In the genomic region with DNA sequence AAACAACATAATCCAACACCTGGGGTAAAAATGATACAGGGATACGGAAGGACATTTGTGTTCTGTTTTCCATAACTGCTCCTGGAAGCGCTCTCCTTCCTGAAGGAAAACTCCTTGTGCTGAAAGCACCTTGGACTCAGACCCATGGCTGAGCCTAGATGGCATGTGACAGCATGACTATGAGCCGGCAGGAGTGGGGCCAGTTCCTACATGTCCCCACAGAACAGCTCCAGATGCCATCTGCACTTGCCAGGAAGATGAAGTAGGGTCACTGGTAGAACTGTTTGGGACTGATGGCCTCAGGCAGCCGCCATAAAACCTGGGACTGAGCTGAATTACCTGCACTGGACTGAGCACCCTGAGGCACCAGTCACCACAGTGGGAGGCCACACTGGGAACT, we compare ENCODE assay signal across 28 cellular contexts.
"Had no signal": no experiment of that assay in that cellular context is flagged by ENCODE, and none has a peak within 500 bp of the region (broad histone marks: within the 10 kb centered on the region; RNA-seq: fewer than 3 reads in every experiment).

No MANE protein-coding gene starts in this region.

- H3K9me3 ChIP-seq: left lung, lower lobe of right lung, neutrophil, pancreas, right atrium auricular region, stomach, thyroid gland, upper lobe of left lung, vagina had no signal

- H3K4me3 Mint-ChIP-seq: activated naive CD8-positive, alpha-beta T cell; activated T-cell treated with anti-CD3 and anti-CD28 coated beads, Interleukin-2, amount 50 U/mL, for 72 hours; brain; nephron; stimulated activated naive B cell treated with anti-CD40 and anti-IgM and Interleukin-4, amounts not matched to agents 10 μg/mL and 1 μg/mL and 100 μg/mL, for 72 hours; T-helper 2 cell treated with Interferon-gamma antibody and Interleukin-4, amounts not matched to agents 5 μg/mL and 100 μg/mL, for 36 hours had no signal

- H3K4me3 ChIP-seq: coronary artery, dorsolateral prefrontal cortex, left lung, lower lobe of right lung, pancreas, right atrium auricular region, smooth muscle cell, stomach, thyroid gland, upper lobe of left lung, vagina had no signal

- DNase-seq: activated CD4-positive, alpha-beta T cell treated with anti-CD3 and anti-CD28 coated beads for 4 hours; activated CD4-positive, alpha-beta T cell treated with anti-CD3 and anti-CD28 coated beads, Interleukin-2, amount 50 U/mL, for 4 hours; activated naive CD4-positive, alpha-beta T cell treated with Interleukin-2 at 50 U/mL for 16 hours; activated T-cell treated with anti-CD3 and anti-CD28 coated beads for 4 hours; activated T-cell treated with anti-CD3 and anti-CD28 coated beads, Interleukin-2, amount 50 U/mL, for 72 hours; effector memory CD4-positive, alpha-beta T cell; erythroblast; foreskin fibroblast; left lung; lower lobe of right lung; mesendoderm; pancreas; stimulated activated CD4-positive, alpha-beta T cell treated with anti-CD3 and anti-CD28 coated beads, Interleukin-2, amount 100 ng/mL, for 24 hours; stimulated activated naive B cell treated with anti-CD40 and anti-IgM and Interleukin-4, amounts not matched to agents 10 μg/mL and 1 μg/mL and 100 μg/mL, for 72 hours; stomach; T-helper 1 cell; thyroid gland; upper lobe of left lung had no signal

- H3K36me3 ChIP-seq: left lung, lower lobe of right lung, neutrophil, pancreas, right atrium auricular region, stomach, thyroid gland, upper lobe of left lung, vagina had no signal

- H3K27ac Mint-ChIP-seq: activated naive CD8-positive, alpha-beta T cell; activated T-cell treated with anti-CD3 and anti-CD28 coated beads, Interleukin-2, amount 50 U/mL, for 72 hours; nephron; stimulated activated naive B cell treated with anti-CD40 and anti-IgM and Interleukin-4, amounts not matched to agents 10 μg/mL and 1 μg/mL and 100 μg/mL, for 72 hours; T-helper 2 cell treated with Interferon-gamma antibody and Interleukin-4, amounts not matched to agents 5 μg/mL and 100 μg/mL, for 36 hours had no signal

- H3K27me3 Mint-ChIP-seq: activated naive CD8-positive, alpha-beta T cell; stimulated activated naive B cell treated with anti-CD40 and anti-IgM and Interleukin-4, amounts not matched to agents 10 μg/mL and 1 μg/mL and 100 μg/mL, for 72 hours had no signal

- H3K9me3 Mint-ChIP-seq: activated T-cell treated with anti-CD3 and anti-CD28 coated beads, Interleukin-2, amount 50 U/mL, for 72 hours; brain; stimulated activated naive B cell treated with anti-CD40 and anti-IgM and Interleukin-4, amounts not matched to agents 10 μg/mL and 1 μg/mL and 100 μg/mL, for 72 hours; T-helper 2 cell treated with Interferon-gamma antibody and Interleukin-4, amounts not matched to agents 5 μg/mL and 100 μg/mL, for 36 hours had no signal

- H3K36me3 Mint-ChIP-seq: activated naive CD8-positive, alpha-beta T cell; brain had no signal

- H3K4me2 ChIP-seq: smooth muscle cell had no signal

- H3K27ac ChIP-seq: coronary artery, left lung, lower lobe of right lung, neutrophil, pancreas, right atrium auricular region, stomach, thyroid gland, upper lobe of left lung, vagina had no signal

- H3K4me1 ChIP-seq: left lung, lower lobe of right lung, pancreas, right atrium auricular region, stomach, thyroid gland, upper lobe of left lung, vagina had no signal

- H3K4me1 Mint-ChIP-seq: nephron; stimulated activated naive B cell treated with anti-CD40 and anti-IgM and Interleukin-4, amounts not matched to agents 10 μg/mL and 1 μg/mL and 100 μg/mL, for 72 hours had no signal

- H3K27me3 ChIP-seq: left lung, neutrophil, pancreas, right atrium auricular region, stomach, thyroid gland, upper lobe of left lung, vagina had no signal
